9 cellular contexts compared by ENCODE assay signal in the genomic region with DNA sequence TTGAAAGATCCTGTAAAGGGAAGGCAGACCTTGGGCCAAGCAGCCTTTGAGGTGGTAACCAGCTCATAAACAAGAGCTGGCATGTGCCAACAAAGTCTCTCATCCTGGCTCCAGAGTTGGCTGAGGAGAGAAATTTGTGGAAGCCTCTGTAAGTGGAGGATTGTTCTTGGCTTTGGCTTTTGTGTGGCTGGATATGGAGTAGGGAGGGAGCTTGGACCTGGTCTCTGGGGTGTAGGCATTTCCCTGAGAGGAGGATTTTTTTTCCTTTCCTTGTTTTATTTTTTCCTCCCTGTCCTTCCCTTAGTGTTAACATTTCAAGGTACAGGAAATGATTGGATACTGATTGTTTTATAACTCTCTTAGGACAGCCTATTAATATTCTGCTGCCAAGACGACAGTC.
DNase-seq lines count a peak whose midpoint lies in the region; ATAC-seq and TF ChIP-seq lines count a peak whose summit lies in the region.
"Had no signal": no experiment of that assay in that cellular context is flagged by ENCODE, and none has a peak within 500 bp of the region (broad histone marks: within the 10 kb centered on the region; RNA-seq: fewer than 3 reads in every experiment).

No MANE protein-coding gene starts in this region.

- H3K27me3 Mint-ChIP-seq in T-helper 2 cell treated with Interferon-gamma antibody and Interleukin-4, amounts not matched to agents 5 μg/mL and 100 μg/mL, for 36 hours (ENCODE audit: low read depth): no peaks in the 10 kb centered on the region

- DNase-seq in NCI-H446 treated with DMSO at 0.1 percent for 48 hours (lab: John Stamatoyannopoulos, UW): peak; percentile 32
- peak in 11 of 61 donors; percentile 2 to 23 (median 8) for DNase-seq in caudate nucleus (lab: John Stamatoyannopoulos, UW)
- no peak for DNase-seq in upper lobe of right lung
- no peak for DNase-seq in T-helper 2 cell treated with Interferon-gamma antibody and Interleukin-4, amounts not matched to agents 5 μg/mL and 100 μg/mL, for 36 hours (ENCODE audit: low spot score)
- DNase-seq: activated CD4-positive, alpha-beta T cell treated with anti-CD3 and anti-CD28 coated beads for 48 hours; natural killer cell had no signal

- H3K4me3 ChIP-seq in mesodermal cell (ENCODE audit: extremely low read depth, insufficient read depth, low read length, poor library complexity, severe bottlenecking) (no peak overlapping the region), upper lobe of right lung (no peak overlapping the region)

- H3K9me3 Mint-ChIP-seq in T-helper 2 cell treated with Interferon-gamma antibody and Interleukin-4, amounts not matched to agents 5 μg/mL and 100 μg/mL, for 36 hours: no peaks in the 10 kb centered on the region
- H3K9me3 Mint-ChIP-seq: natural killer cell had no signal

- H3K36me3 Mint-ChIP-seq in T-helper 2 cell treated with Interferon-gamma antibody and Interleukin-4, amounts not matched to agents 5 μg/mL and 100 μg/mL, for 36 hours (ENCODE audit: low read depth): peaks cover 27% of the 10 kb centered on the region
- H3K36me3 Mint-ChIP-seq: natural killer cell had no signal

- no peak overlapping the region for H3K4me3 Mint-ChIP-seq in T-helper 2 cell treated with Interferon-gamma antibody and Interleukin-4, amounts not matched to agents 5 μg/mL and 100 μg/mL, for 36 hours
- H3K4me3 Mint-ChIP-seq: natural killer cell had no signal

- peaks cover 34% of the 10 kb centered on the region for H3K4me1 Mint-ChIP-seq in T-helper 2 cell treated with Interferon-gamma antibody and Interleukin-4, amounts not matched to agents 5 μg/mL and 100 μg/mL, for 36 hours (ENCODE audit: low read depth)

- TF ChIP-seq CTCF in upper lobe of right lung (IDR thresholded peaks at IDR 0.05): no peak

- H3K4me1 ChIP-seq in mesodermal cell (ENCODE audit: control insufficient read depth, insufficient read depth, low read length, poor library complexity, severe bottlenecking) (peaks cover 20% of the 10 kb centered on the region), upper lobe of right lung (peaks cover 26% of the 10 kb centered on the region)

- H3K27ac Mint-ChIP-seq in T-helper 2 cell treated with Interferon-gamma antibody and Interleukin-4, amounts not matched to agents 5 μg/mL and 100 μg/mL, for 36 hours: no peak overlapping the region

- ATAC-seq in upper lobe of right lung: no peak
- ATAC-seq in HG02884 (IDR thresholded peaks at IDR 0.05; ENCODE audit: unreplicated experiment): no peak
- no peak for ATAC-seq in GM21576 (IDR thresholded peaks at IDR 0.05; ENCODE audit: unreplicated experiment)

- intact Hi-C loops in upper lobe of right lung (cut with DNase I): no loop called here

- WGBS in mesodermal cell (ENCODE audit: insufficient coverage in 2 of 2), 2 experiments: no CpG with 5 or more reads among the region's 1 CpG

- peak overlapping the region; percentile 95 for H3K27ac ChIP-seq in caudate nucleus (ENCODE audit: low read depth, low read length)
- H3K27ac ChIP-seq in mesodermal cell (ENCODE audit: low read depth, low read length, severe bottlenecking): peak overlapping the region; percentile 31
- H3K27ac ChIP-seq in upper lobe of right lung: peak overlapping the region; percentile 18

- H3K9me3 ChIP-seq in mesodermal cell (ENCODE audit: control insufficient read depth, low read length) (no peaks in the 10 kb centered on the region), upper lobe of right lung (no peaks in the 10 kb centered on the region)

- H3K36me3 ChIP-seq in mesodermal cell (ENCODE audit: control insufficient read depth, insufficient read depth, low read length) (peaks cover 9% of the 10 kb centered on the region), upper lobe of right lung (no peaks in the 10 kb centered on the region)

- H3K27me3 ChIP-seq in upper lobe of right lung: no peaks in the 10 kb centered on the region

Comparison
In these comparisons a context has a peak if more than half of its experiments do, and no peak if none do; other contexts are left out.
1. H3K27ac ChIP-seq: peak in every context shown above with its lines; median percentile 95 in caudate nucleus; 31 in mesodermal cell; 18 in upper lobe of right lung.